In genomic region chr12:64891629-64892028, GRCh38 we compare ENCODE assay signal across 15 cellular contexts.
DNase-seq lines count a peak whose midpoint lies in the region; ATAC-seq, FAIRE-seq and TF ChIP-seq lines count a peak whose summit lies in the region.
"Had no signal": no experiment of that assay in that cellular context is flagged by ENCODE, and none has a peak within 500 bp of the region (broad histone marks: within the 10 kb centered on the region; RNA-seq: fewer than 3 reads in every experiment).

No MANE protein-coding gene starts in this region.

- H3K36me3 ChIP-seq in Panc1 (ENCODE audit: control insufficient read depth, insufficient read depth, low read length) (no peaks in the 10 kb centered on the region), osteoblast (ENCODE audit: insufficient read depth, low read length) (no peaks in the 10 kb centered on the region)
- H3K36me3 ChIP-seq: BE2C, HAP-1 had no signal

- POLR2A ChIA-PET in Panc1 (lab: Charles Lee): no interaction called here

- FAIRE-seq in urothelium cell line (lab: Jason Lieb, UNC): no peak
- FAIRE-seq: A549, D721Med had no signal

- no peak overlapping the region for H3K4me3 ChIP-seq in Panc1 (ENCODE audit: low read depth in 2 of 2, low read length in 2 of 2)
- H3K4me3 ChIP-seq in osteoblast (ENCODE audit: insufficient read depth, low read length): no peak overlapping the region
- H3K4me3 ChIP-seq: A549, GM23248, HAP-1 had no signal

- ATAC-seq in Panc1: 0 out of 2 replicates have a peak, but pooled peaks have one; percentile 18
- no peak for ATAC-seq in activated naive CD4-positive, alpha-beta T cell treated with anti-CD3 and anti-CD28 coated beads, Interleukin-2, amount 50 U/mL, for 72 hours

- no peaks in the 10 kb centered on the region for H3K9me3 ChIP-seq in Panc1 (ENCODE audit: control insufficient read depth, insufficient read depth, low read depth, low read length)
- H3K9me3 ChIP-seq in osteoblast (ENCODE audit: low read depth, low read length): no peaks in the 10 kb centered on the region
- H3K9me3 ChIP-seq: A549, BE2C, HAP-1 had no signal

- TF ChIP-seq CTCF in Panc1 (IDR thresholded peaks at IDR 0.05): no peak
- TF ChIP-seq CTCF in osteoblast (IDR thresholded peaks at IDR 0.05; ENCODE audit: extremely low read depth, low read depth, low read length): no peak

- H4K20me1 ChIP-seq in osteoblast (ENCODE audit: insufficient read depth, low read length): no peaks in the 10 kb centered on the region

- peaks cover 5% of the 10 kb centered on the region; the same call in 1 of the 2 replicates for H3K27me3 ChIP-seq in Panc1 (ENCODE audit: control insufficient read depth, insufficient read depth, low read length)
- no peaks in the 10 kb centered on the region for H3K27me3 ChIP-seq in osteoblast (ENCODE audit: insufficient read depth, low read length)

- no peaks in the 10 kb centered on the region for H3K79me2 ChIP-seq in osteoblast (ENCODE audit: insufficient read depth, low read length)

- H3K27ac ChIP-seq in Panc1 (ENCODE audit: low read length) (no peak overlapping the region), osteoblast (ENCODE audit: low read depth, low read length) (no peak overlapping the region)
- H3K27ac ChIP-seq: A549, C4-2B, GM23248 had no signal

- no peaks in the 10 kb centered on the region for H3K4me1 ChIP-seq in Panc1 (ENCODE audit: control insufficient read depth, insufficient read depth, low read length)
- peaks cover 22% of the 10 kb centered on the region for H3K4me1 ChIP-seq in osteoblast (ENCODE audit: insufficient read depth, low read length)
- H3K4me1 ChIP-seq: A549, BE2C had no signal

- no peaks in the 10 kb centered on the region for H3K36me3 Mint-ChIP-seq in activated naive CD4-positive, alpha-beta T cell treated with anti-CD3 and anti-CD28 coated beads, Interleukin-2, amount 50 U/mL, for 72 hours
- H3K36me3 Mint-ChIP-seq: CD4-positive, alpha-beta memory T cell; IgD-negative memory B cell had no signal

- no peaks in the 10 kb centered on the region for H3K9me3 Mint-ChIP-seq in activated naive CD4-positive, alpha-beta T cell treated with anti-CD3 and anti-CD28 coated beads, Interleukin-2, amount 50 U/mL, for 72 hours
- H3K9me3 Mint-ChIP-seq: CD4-positive, alpha-beta memory T cell; IgD-negative memory B cell had no signal

- no peak for DNase-seq in Panc1 (ENCODE audit: low read depth, low spot score)
- DNase-seq in left kidney (ENCODE audit: low read depth, low spot score): peak; percentile 27
- DNase-seq in osteoblast (ENCODE audit: insufficient read length, low spot score, missing footprints): peak; percentile 58
- no peak for DNase-seq in activated naive CD4-positive, alpha-beta T cell treated with anti-CD3 and anti-CD28 coated beads, Interleukin-2, amount 50 U/mL, for 72 hours (ENCODE audit: low spot score in 2 of 2)
- DNase-seq in OCI-M2 (lab: John Stamatoyannopoulos, UW; ENCODE audit: unreplicated experiment): no peak
- no peak for DNase-seq in urothelium cell line (ENCODE audit: low spot score)
- DNase-seq: BE2C, GDM1 had no signal

- in situ Hi-C loops in Panc1 (cut with HindIII; ENCODE audit: low pct_unique_long_range_greater_than_20kb, low sequenced_read_pairs): no loop called here

- H2AFZ ChIP-seq in osteoblast (ENCODE audit: low read length): no peak overlapping the region
- H2AFZ ChIP-seq: GM23248 had no signal

- intact Hi-C loops in Panc1 (cut with micrococcal nuclease; ENCODE audit: unreplicated experiment): loop anchor here (2.0 to 10.0 kb wide), 4 partner anchors 216 to 1223 kb away; no protein-coding TSS in a partner anchor

- no TSS peak for BruUV-seq in Panc1 (replicated peaks; lab: Mats Ljungman, UMichigan)

- H3K27ac Mint-ChIP-seq in activated naive CD4-positive, alpha-beta T cell treated with anti-CD3 and anti-CD28 coated beads, Interleukin-2, amount 50 U/mL, for 72 hours: no peak overlapping the region
- H3K27ac Mint-ChIP-seq: CD4-positive, alpha-beta memory T cell; IgD-negative memory B cell had no signal

- no peak overlapping the region for H3K4me2 ChIP-seq in osteoblast (ENCODE audit: insufficient read depth, low read length)
- H3K4me2 ChIP-seq: A549 had no signal

- CTCF ChIA-PET in Panc1 (lab: Charles Lee): interaction anchor here (0.8 to 1.9 kb wide), 2 partner anchors 231 to 341 kb away, joined by 3 to 7 read pairs; no protein-coding TSS in a partner anchor

Comparison
In these comparisons a context has a peak if more than half of its experiments do, and no peak if none do; other contexts are left out.
1. DNase-seq: peak in left kidney (single experiment) and osteoblast (single experiment); none in Panc1 (single experiment), activated naive CD4-positive, alpha-beta T cell treated with anti-CD3 and anti-CD28 coated beads, Interleukin-2, amount 50 U/mL, for 72 hours (0 of 2), OCI-M2 (single experiment) and urothelium cell line (single experiment).